ENCODE assay signal across 10 cellular contexts in the genomic region with DNA sequence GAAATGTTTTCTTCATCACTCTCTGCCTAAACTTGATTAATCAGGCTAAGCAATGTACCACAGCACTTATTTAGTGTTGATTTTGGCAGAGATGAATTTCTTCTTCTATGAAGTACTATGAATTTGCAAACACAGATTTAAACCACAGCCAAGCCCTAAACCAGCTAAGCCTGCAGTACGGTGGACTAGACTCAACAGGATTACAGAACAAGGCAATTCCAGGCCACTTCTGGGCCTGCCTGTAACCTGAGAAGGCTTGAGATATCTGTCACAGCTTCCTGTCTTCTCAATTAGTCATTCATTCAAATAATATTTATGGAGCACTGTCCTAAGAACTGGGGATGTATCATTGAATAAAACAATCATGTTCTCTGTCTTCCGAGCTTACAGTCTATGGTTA. TPM values are rescaled to one million over a fixed set of nuclear protein-coding genes. Genes with fewer than 3 reads are reported as not detected.
DNase-seq lines count a peak whose midpoint lies in the region; TF ChIP-seq lines count a peak whose summit lies in the region.
"Had no signal": no experiment of that assay in that cellular context is flagged by ENCODE, and none has a peak within 500 bp of the region (broad histone marks: within the 10 kb centered on the region; RNA-seq: fewer than 3 reads in every experiment).

No MANE protein-coding gene starts in this region.

- H3K27ac ChIP-seq in PC-9 (peak overlapping the region; percentile 61), fibroblast of lung (ENCODE audit: insufficient read depth, low read length) (no peak overlapping the region), skin epidermis (peak overlapping the region in 18 of 21 experiments; percentile 17 to 80 (median 63))

- no peak overlapping the region for H3K9ac ChIP-seq in fibroblast of lung (ENCODE audit: insufficient read depth, low read length)

- POLR2A ChIA-PET in PC-9 (lab: Charles Lee; ENCODE audit: unreplicated experiment), result interaction anchor here (0.5 to 1.0 kb wide), 3 partner anchors 23 to 699 kb away, joined by 3 to 14 read pairs (median 5); no protein-coding TSS in a partner anchor

- BruUV-seq in PC-9 (replicated peaks; lab: Mats Ljungman, UMichigan), result no TSS peak

- no peaks in the 10 kb centered on the region for H3K9me2 ChIP-seq in PC-9 (ENCODE audit: insufficient read depth)

- DNase-seq in DMS 273 (lab: John Stamatoyannopoulos, UW; ENCODE audit: unreplicated experiment), result peak; percentile 20
- DNase-seq in DMS 273 treated with DMSO at 0.1 percent for 48 hours (lab: John Stamatoyannopoulos, UW), result no peak
- DNase-seq in PC-9, result peak; percentile 62 to 92
- DNase-seq in fibroblast of lung (ENCODE audit: low read depth in 2 of 2), result peak; percentile 80 to 99
- DNase-seq in activated effector memory CD4-positive, alpha-beta T cell treated with anti-CD3 and anti-CD28 coated beads, Interleukin-2, amount 50 U/mL, for 16 hours, result no peak
- no peak for DNase-seq in RPMI8226
- DNase-seq in NCI-H446 (lab: John Stamatoyannopoulos, UW), result no peak
- DNase-seq: 8988T, mucosa of descending colon had no signal

- H3K4me3 ChIP-seq in PC-9, result no peak overlapping the region
- no peak overlapping the region for H3K4me3 ChIP-seq in fibroblast of lung (replicated peaks in 1 of 4; ENCODE audit: control extremely low read depth in 1 of 4, insufficient read depth in 1 of 4, low read depth in 3 of 4, low read length in 4 of 4)
- no peak overlapping the region for H3K4me3 ChIP-seq in skin epidermis
- H3K4me3 ChIP-seq: mucosa of descending colon had no signal

- H3K36me3 ChIP-seq in PC-9 (ENCODE audit: low read depth), result no peaks in the 10 kb centered on the region
- no peaks in the 10 kb centered on the region for H3K36me3 ChIP-seq in fibroblast of lung (ENCODE audit: control insufficient read depth, insufficient read depth, low read length)

- intact Hi-C loops in PC-9 (cut with micrococcal nuclease; ENCODE audit: unreplicated experiment), result loop anchor here (1.0 to 2.0 kb wide), 3 partner anchors 15 to 32 kb away; no protein-coding TSS in a partner anchor

- TF ChIP-seq CTCF in PC-9 (conservative IDR thresholded peaks at IDR 0.05) (no peak), fibroblast of lung (conservative IDR thresholded peaks at IDR 0.05 in 1 of 2, IDR thresholded peaks at IDR 0.05 in 1 of 2; ENCODE audit: low read depth in 1 of 2, low read length in 2 of 2) (no peak)

- H4K20me1 ChIP-seq in PC-9 (ENCODE audit: insufficient read depth) (no peaks in the 10 kb centered on the region), fibroblast of lung (ENCODE audit: control insufficient read depth, extremely low read depth, insufficient read depth, low read length) (no peaks in the 10 kb centered on the region)

- H3K9me3 ChIP-seq in PC-9 (ENCODE audit: insufficient read depth, low read depth) (no peaks in the 10 kb centered on the region; the same call in 1 of the 2 replicates), fibroblast of lung (ENCODE audit: control insufficient read depth, insufficient read depth, low read depth, low read length) (no peaks in the 10 kb centered on the region)
- H3K9me3 ChIP-seq: mucosa of descending colon had no signal

- H3K79me2 ChIP-seq in PC-9 (ENCODE audit: low read depth), result no peaks in the 10 kb centered on the region
- H3K79me2 ChIP-seq in fibroblast of lung (ENCODE audit: control insufficient read depth, insufficient read depth, low read length), result no peaks in the 10 kb centered on the region

- peak overlapping the region; percentile 41 for H3K4me2 ChIP-seq in PC-9
- H3K4me2 ChIP-seq in fibroblast of lung (ENCODE audit: extremely low read depth, insufficient read depth, low read length), result no peak overlapping the region

- CTCF ChIA-PET in PC-9 (lab: Charles Lee), result no interaction called here

- H3K4me1 ChIP-seq in PC-9 (replicated peaks; ENCODE audit: insufficient read depth) (peaks cover 33% of the 10 kb centered on the region), fibroblast of lung (ENCODE audit: control insufficient read depth, extremely low read depth, insufficient read depth, low read length) (peaks cover 12% of the 10 kb centered on the region)

- H3F3A ChIP-seq in PC-9 (ENCODE audit: insufficient read depth, low read depth), result peaks cover 25% of the 10 kb centered on the region; the same call in 1 of the 2 replicates

- no peaks in the 10 kb centered on the region for H3K27me3 ChIP-seq in PC-9 (ENCODE audit: insufficient read depth, low read depth)
- H3K27me3 ChIP-seq in fibroblast of lung (ENCODE audit: control insufficient read depth, insufficient read depth, low read length), result no peaks in the 10 kb centered on the region

- H2AFZ ChIP-seq in PC-9, result no peak overlapping the region
- H2AFZ ChIP-seq in fibroblast of lung (ENCODE audit: low read length), result no peak overlapping the region

RNA-seq across cellular contexts. Expression of gene CAST, which starts 32.4 kb away (rescaled TPM):
- total RNA-seq in PC-9 (2021) (234 and 289 TPM in 2 replicates), fibroblast of lung (153 and 203 TPM in 2 replicates)
- polyA plus RNA-seq in fibroblast of lung, result 378 TPM in 2 replicates
- polyA plus RNA-seq in fibroblast of lung (2012), result 255 and 278 TPM in 2 replicates
- 43.3 and 57.6 TPM in 2 replicates for polyA minus RNA-seq in fibroblast of lung (ENCODE audit: low replicate concordance)

Comparison
In these comparisons a context has a peak if more than half of its experiments do, and no peak if none do; other contexts are left out.
1. DNase-seq: peak in DMS 273 (single experiment), PC-9 (2 of 2) and fibroblast of lung (2 of 2); none in DMS 273 treated with DMSO at 0.1 percent for 48 hours (single experiment), activated effector memory CD4-positive, alpha-beta T cell treated with anti-CD3 and anti-CD28 coated beads, Interleukin-2, amount 50 U/mL, for 16 hours (single experiment), RPMI8226 (single experiment) and NCI-H446 (0 of 2).